ENCODE assay signal across 15 cellular contexts in the genomic region with DNA sequence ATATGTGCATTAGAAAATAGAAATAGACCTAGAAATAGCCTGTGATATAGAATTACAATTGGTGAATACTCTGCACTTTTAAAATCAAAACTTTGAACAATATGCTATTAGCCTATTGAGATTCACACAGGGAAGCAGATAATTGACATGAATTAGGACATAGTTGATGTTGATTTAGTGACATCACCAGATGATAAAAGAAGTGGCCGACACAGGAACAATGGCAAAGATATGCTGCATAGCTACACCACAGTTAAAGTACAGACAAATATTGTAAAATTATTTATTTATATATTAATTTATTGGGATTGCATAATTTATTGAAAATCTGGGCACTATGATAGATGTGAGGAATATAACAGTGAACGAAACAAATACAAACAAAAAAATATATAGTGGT.
DNase-seq lines count a peak whose midpoint lies in the region; ATAC-seq and TF ChIP-seq lines count a peak whose summit lies in the region.
"Had no signal": no experiment of that assay in that cellular context is flagged by ENCODE, and none has a peak within 500 bp of the region (broad histone marks: within the 10 kb centered on the region; RNA-seq: fewer than 3 reads in every experiment).

No MANE protein-coding gene starts in this region.

- H3K9me3 ChIP-seq in heart right ventricle = peaks cover 0 to 3% (median 0%) of the 10 kb centered on the region in 11 donors
- H3K9me3 ChIP-seq: Caco-2, HAP-1 had no signal

- H3K4me1 ChIP-seq in heart right ventricle = no peaks in the 10 kb centered on the region
- H3K4me1 ChIP-seq: Caco-2, HAP-1 had no signal

- DNase-seq in COR-L47 (lab: John Stamatoyannopoulos, UW) = peak; percentile 1
- peak; percentile 80 for DNase-seq in LNCaP clone FGC (ENCODE audit: low read depth)
- peak; percentile 28 for DNase-seq in NCI-H748 treated with DMSO at 0.1 percent for 48 hours (lab: John Stamatoyannopoulos, UW)
- no peak for DNase-seq in heart right ventricle
- no peak for DNase-seq in NCI-H1694 treated with DMSO at 0.1 percent for 48 hours (lab: John Stamatoyannopoulos, UW)
- DNase-seq: C1 segment of cervical spinal cord; Caco-2; CD4-positive, alpha-beta memory T cell; DMS153; DMS79 treated with DMSO at 0.1 percent for 48 hours; GF-D8; GOT3; HFFc6 had no signal

- ATAC-seq in heart right ventricle (no peak), HG02885 (IDR thresholded peaks at IDR 0.05; ENCODE audit: poor library complexity, unreplicated experiment) (no peak)

- intact Hi-C loops in heart right ventricle (cut with DNase I) = no loop called here

- H3K4me3 ChIP-seq in LNCaP clone FGC (ENCODE audit: low read depth, low read length) (no peak overlapping the region), heart right ventricle (no peak overlapping the region)
- H3K4me3 ChIP-seq: HAP-1 had no signal

- H3K27ac ChIP-seq in heart right ventricle = no peak overlapping the region

- H3K36me3 ChIP-seq in heart right ventricle = no peaks in the 10 kb centered on the region
- H3K36me3 ChIP-seq: HAP-1 had no signal

- no peak for TF ChIP-seq CTCF in LNCaP clone FGC (IDR thresholded peaks at IDR 0.05; ENCODE audit: control insufficient read depth, extremely low read depth, insufficient read depth)
- TF ChIP-seq CTCF in heart right ventricle (IDR thresholded peaks at IDR 0.05) = no peak

- WGBS in heart right ventricle, 2 donors = 67 to 68% methylated on average over 2 of the region's 2 CpGs

- no peaks in the 10 kb centered on the region for H3K27me3 ChIP-seq in heart right ventricle

Comparison
In these comparisons a context has a peak if more than half of its experiments do, and no peak if none do; other contexts are left out.
1. DNase-seq: peak in COR-L47 (single experiment), LNCaP clone FGC (single experiment) and NCI-H748 treated with DMSO at 0.1 percent for 48 hours (single experiment); none in heart right ventricle (0 of 2) and NCI-H1694 treated with DMSO at 0.1 percent for 48 hours (single experiment).